In the genomic region with DNA sequence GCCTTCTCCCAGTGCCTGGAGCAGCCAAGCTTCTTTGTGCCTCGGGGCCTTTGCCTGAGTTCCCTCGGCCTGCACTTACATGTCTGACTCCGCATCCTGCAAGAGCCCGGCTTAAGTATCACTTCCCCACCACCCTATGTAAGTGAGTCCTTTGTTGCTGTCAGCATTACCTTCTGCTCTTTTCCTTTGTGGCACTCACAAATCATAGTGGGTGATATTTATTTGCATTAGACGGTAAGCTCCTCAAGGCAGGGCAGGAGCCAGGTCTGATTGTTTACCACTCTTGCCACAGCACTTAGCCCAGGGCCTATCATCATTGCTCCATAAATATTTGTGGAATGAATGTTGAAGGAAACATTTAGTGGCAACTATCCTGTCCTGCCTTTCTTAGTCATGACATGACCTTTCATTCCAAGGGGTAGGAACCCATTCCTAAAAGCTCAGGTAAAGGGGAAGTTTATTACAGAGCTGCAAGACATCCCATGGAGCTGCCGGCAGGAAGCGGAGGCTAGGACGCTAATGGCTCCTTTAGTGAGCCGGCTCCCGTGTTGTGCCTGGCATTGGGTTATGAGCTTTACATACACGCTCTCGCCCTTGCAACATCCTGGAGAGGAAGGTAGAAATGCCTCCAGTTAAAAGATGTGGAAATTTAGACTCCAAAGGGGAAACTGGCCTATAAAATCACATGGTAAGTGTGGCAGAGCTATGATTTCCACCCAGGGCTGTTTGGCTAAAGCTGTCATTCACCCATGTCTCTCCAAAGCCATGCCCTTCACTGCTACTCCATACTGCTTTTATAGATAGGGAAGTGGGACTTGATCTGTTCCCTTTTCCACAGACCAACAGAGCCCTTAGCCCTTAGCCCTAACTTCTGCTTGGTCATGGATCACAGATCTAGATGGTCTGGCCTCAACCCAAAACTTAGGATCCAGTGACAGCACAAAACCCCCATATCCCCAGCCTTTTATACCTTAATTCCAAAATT, we compare ENCODE assay signal across 9 cellular contexts. TPM values are rescaled to one million over a fixed set of nuclear protein-coding genes. Genes with fewer than 3 reads are reported as not detected.
DNase-seq lines count a peak whose midpoint lies in the region; ATAC-seq, FAIRE-seq and TF ChIP-seq lines count a peak whose summit lies in the region.
"Had no signal": no experiment of that assay in that cellular context is flagged by ENCODE, and none has a peak within 500 bp of the region (broad histone marks: within the 10 kb centered on the region; RNA-seq: fewer than 3 reads in every experiment).

No MANE protein-coding gene starts in this region.

- H3K36me3 ChIP-seq in right atrium auricular region, result peaks cover 5% of the 10 kb centered on the region
- peaks cover 8% of the 10 kb centered on the region for H3K36me3 ChIP-seq in bronchial epithelial cell (ENCODE audit: control insufficient read depth, insufficient read depth, low read length)
- peaks cover 17% of the 10 kb centered on the region for H3K36me3 ChIP-seq in upper lobe of right lung

- TF ChIP-seq CTCF in right atrium auricular region (IDR thresholded peaks at IDR 0.05), result no peak
- TF ChIP-seq CTCF in bronchial epithelial cell (IDR thresholded peaks at IDR 0.05; ENCODE audit: insufficient read depth, low read length, severe bottlenecking), result no peak
- TF ChIP-seq CTCF in upper lobe of right lung (IDR thresholded peaks at IDR 0.05), result no peak
- no peak for TF ChIP-seq CTCF in D721Med (IDR thresholded peaks at IDR 0.05; ENCODE audit: insufficient read depth, missing control alignments)

- H3K9me3 ChIP-seq in right atrium auricular region, result no peaks in the 10 kb centered on the region
- H3K9me3 ChIP-seq in upper lobe of right lung, result no peaks in the 10 kb centered on the region

- no peak overlapping the region for H3K27ac ChIP-seq in right atrium auricular region
- H3K27ac ChIP-seq in upper lobe of right lung, result peak overlapping the region; percentile 9

- ATAC-seq in Right ventricle myocardium inferior (peak; percentile 31), HG03342 (IDR thresholded peaks at IDR 0.05; ENCODE audit: unreplicated experiment) (peak; percentile 29), upper lobe of right lung (peak; percentile 87)

- H3K4me3 ChIP-seq in right atrium auricular region (no peak overlapping the region), bronchial epithelial cell (ENCODE audit: low read depth, low read length) (no peak overlapping the region), upper lobe of right lung (no peak overlapping the region)

- intact Hi-C loops in Right ventricle myocardium inferior (cut with DNase I) (no loop called here), upper lobe of right lung (cut with DNase I) (no loop called here)

- H3K27me3 ChIP-seq in right atrium auricular region (no peaks in the 10 kb centered on the region), bronchial epithelial cell (ENCODE audit: control insufficient read depth, insufficient read depth, low read length) (no peaks in the 10 kb centered on the region), upper lobe of right lung (no peaks in the 10 kb centered on the region)

- FAIRE-seq in bronchial epithelial cell (lab: Jason Lieb, UNC) (peak; percentile 87), D721Med (lab: Jason Lieb, UNC) (no peak)

- no peak for DNase-seq in Right ventricle myocardium inferior (ENCODE audit: missing footprints)
- no peak for DNase-seq in right atrium auricular region (ENCODE audit: low spot score)
- DNase-seq in bronchial epithelial cell (ENCODE audit: low read depth), result peak; percentile 99
- DNase-seq in upper lobe of right lung, result no peak
- DNase-seq in putamen (ENCODE audit: low spot score), result no peak
- no peak for DNase-seq in D721Med (ENCODE audit: insufficient read length, low spot score)
- no peak for DNase-seq in DMS153 treated with DMSO at 0.1 percent for 48 hours (lab: John Stamatoyannopoulos, UW; ENCODE audit: unreplicated experiment)
- DNase-seq: NCI-H2029 had no signal

- H3K4me1 ChIP-seq in right atrium auricular region (peaks cover 0 to 34% of the 10 kb centered on the region in 2 donors), upper lobe of right lung (peaks cover 15% of the 10 kb centered on the region)

RNA-seq across cellular contexts. Expression of a gene that starts 5.0 kb away (rescaled TPM):
- 28.4 TPM for total RNA-seq in Right ventricle myocardium inferior
- 10 to 100 TPM; 21.5 to 36.4 TPM for total RNA-seq in right atrium auricular region
- total RNA-seq in bronchial epithelial cell, result 85.4 and 121 TPM in 2 replicates
- total RNA-seq in upper lobe of right lung, result 104 TPM

RNA-seq across cellular contexts. Expression of a gene that starts 34.1 kb away (rescaled TPM):
- total RNA-seq in Right ventricle myocardium inferior (181 TPM), right atrium auricular region (100 to 1,000 TPM; 185 to 202 TPM), bronchial epithelial cell (0.79 and 1.7 TPM in 2 replicates), upper lobe of right lung (81.9 TPM)

RNA-seq across cellular contexts. Expression of a gene that starts 45.5 kb away (rescaled TPM):
- total RNA-seq in Right ventricle myocardium inferior, result not detected
- not detected for total RNA-seq in right atrium auricular region
- total RNA-seq in bronchial epithelial cell, result not detected in 2 replicates
- total RNA-seq in upper lobe of right lung, result not detected

Comparison
In these comparisons a context has a peak if more than half of its experiments do, and no peak if none do; other contexts are left out.
1. ATAC-seq: peak in every context shown above with its lines; median percentile 87 in upper lobe of right lung; 31 in Right ventricle myocardium inferior; 29 in HG03342.
2. RNA of a gene that starts 34.1 kb away (total RNA-seq): 185 to 202 TPM in right atrium auricular region, 181 TPM in Right ventricle myocardium inferior (single experiment) and 81.9 TPM in upper lobe of right lung (single experiment); 0.79 to 1.7 TPM in bronchial epithelial cell; every median in the first group is over 10 times any median in the second.